In the genomic region with DNA sequence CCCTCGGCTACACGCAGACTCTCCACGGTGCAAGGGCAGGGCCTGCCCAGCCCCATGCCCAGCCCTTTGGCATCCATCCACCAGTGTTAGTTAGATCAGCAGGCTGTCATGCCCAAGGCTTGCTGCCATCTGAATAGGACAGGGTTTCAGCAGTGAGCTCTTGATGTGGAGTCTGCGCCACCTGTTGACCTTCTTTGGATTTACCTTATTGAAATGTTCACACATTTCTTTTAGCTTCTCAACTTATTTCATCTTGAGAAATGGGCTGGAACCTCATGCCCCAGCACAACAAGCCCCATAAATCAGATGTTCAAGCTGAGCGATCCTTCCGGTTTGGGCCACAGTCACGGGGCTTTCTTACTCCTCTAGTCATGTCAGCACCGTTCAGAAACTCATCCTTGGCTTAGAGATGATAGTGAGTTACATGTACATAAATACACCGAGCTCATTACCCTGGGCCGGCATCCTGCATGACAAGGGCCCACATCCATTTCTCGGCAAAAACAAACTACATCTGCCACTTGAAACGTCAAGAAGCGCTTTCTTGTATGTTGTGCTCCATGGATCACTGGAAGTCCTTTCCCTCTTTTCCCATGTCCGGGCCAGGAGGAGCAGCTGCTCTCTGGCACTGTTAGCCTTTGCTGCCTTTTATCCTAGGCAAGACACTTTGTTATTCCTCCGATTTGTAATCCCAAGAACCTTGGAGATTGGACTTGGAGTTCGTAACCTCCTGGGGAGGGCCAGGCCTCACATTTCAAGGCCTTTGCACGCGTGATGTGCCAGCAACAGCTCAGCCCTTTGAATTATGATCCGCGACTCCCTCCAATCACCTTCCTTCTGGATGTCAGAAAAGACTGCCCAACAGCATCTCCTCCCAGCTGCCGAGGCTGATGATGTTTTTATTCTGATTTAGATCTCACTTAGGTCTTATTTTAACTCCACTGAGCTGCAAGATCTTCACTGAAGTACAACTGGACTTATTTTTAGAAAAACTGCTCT, we compare ENCODE assay signal across 8 cellular contexts.
DNase-seq lines count a peak whose midpoint lies in the region; ATAC-seq, FAIRE-seq and TF ChIP-seq lines count a peak whose summit lies in the region.

No MANE protein-coding gene starts in this region.

- H3K9ac ChIP-seq in DND-41 (ENCODE audit: low read depth, low read length) (no peak overlapping the region), endothelial cell of umbilical vein (replicated peaks; ENCODE audit: extremely low read depth, insufficient read depth, low read length) (no peak overlapping the region)

- no peak overlapping the region for H3K4me2 ChIP-seq in DND-41 (ENCODE audit: insufficient read depth, low read length)
- H3K4me2 ChIP-seq in PC-9: no peak overlapping the region
- no peak overlapping the region for H3K4me2 ChIP-seq in endothelial cell of umbilical vein (ENCODE audit: insufficient read depth, low read length)

- H3K4me3 ChIP-seq in DND-41 (ENCODE audit: low read depth in 1 of 2, low read length in 2 of 2) (no peak overlapping the region), PC-9 (no peak overlapping the region), endothelial cell of umbilical vein (replicated peaks in 1 of 3; ENCODE audit: insufficient read depth in 1 of 3, low read depth in 1 of 3, low read length in 3 of 3) (no peak overlapping the region)

- TF ChIP-seq POLR2A in endothelial cell of umbilical vein (IDR thresholded peaks at IDR 0.05; ENCODE audit: low read depth, low read length): no peak

- peak; percentile 19 for DNase-seq in DND-41
- DNase-seq in HTR-8/SVneo (ENCODE audit: insufficient read length, low spot score): peak; percentile 53
- peak; percentile 35 to 55 for DNase-seq in PC-9
- DNase-seq in endothelial cell of umbilical vein (ENCODE audit: low read depth, low spot score): peak; percentile 80
- peak; percentile 45 for DNase-seq in mucosa of gallbladder (ENCODE audit: low spot score)

- TF ChIP-seq CTCF in DND-41 (IDR thresholded peaks at IDR 0.05; ENCODE audit: borderline replicate concordance, extremely low read depth, low read length, poor library complexity, severe bottlenecking) (peak; percentile 46), PC-9 (conservative IDR thresholded peaks at IDR 0.05) (peak; percentile 80), endothelial cell of umbilical vein (IDR thresholded peaks at IDR 0.05; ENCODE audit: extremely low read depth in 1 of 2, insufficient read depth in 1 of 2, low read depth in 1 of 2, low read length in 2 of 2) (peak; percentile 49 to 62)

- no peaks in the 10 kb centered on the region for H3K27me3 ChIP-seq in DND-41 (ENCODE audit: insufficient read depth, low read length, poor library complexity)
- H3K27me3 ChIP-seq in PC-9 (ENCODE audit: insufficient read depth, low read depth): no peaks in the 10 kb centered on the region
- H3K27me3 ChIP-seq in endothelial cell of umbilical vein (ENCODE audit: control insufficient read depth in 2 of 2, insufficient read depth in 2 of 2, low read length in 2 of 2): no peaks in the 10 kb centered on the region

- H3K79me2 ChIP-seq in DND-41 (ENCODE audit: insufficient read depth, low read length) (no peaks in the 10 kb centered on the region), PC-9 (ENCODE audit: low read depth) (no peaks in the 10 kb centered on the region), endothelial cell of umbilical vein (ENCODE audit: control insufficient read depth, insufficient read depth, low read length) (peaks cover 58% of the 10 kb centered on the region)

- ATAC-seq in DND-41 (ENCODE audit: insufficient read depth, low read depth): no peak
- no peak for ATAC-seq in HG02798 (IDR thresholded peaks at IDR 0.05; ENCODE audit: poor library complexity, unreplicated experiment)
- ATAC-seq in HG03457 (IDR thresholded peaks at IDR 0.05; ENCODE audit: unreplicated experiment): no peak
- no peak for ATAC-seq in HG02938 (IDR thresholded peaks at IDR 0.05; ENCODE audit: unreplicated experiment)

- intact Hi-C loops in PC-9 (cut with micrococcal nuclease; ENCODE audit: unreplicated experiment) (loop anchor here (1.0 to 10.0 kb wide), 2 partner anchors 239 to 540 kb away; no protein-coding TSS in a partner anchor), endothelial cell of umbilical vein (cut with micrococcal nuclease) (loop anchor here (1.0 kb wide), 3 partner anchors 83 to 540 kb away; no protein-coding TSS in a partner anchor)

- H3K9me3 ChIP-seq in DND-41 (ENCODE audit: insufficient read depth, low read length, severe bottlenecking): no peaks in the 10 kb centered on the region
- H3K9me3 ChIP-seq in PC-9 (ENCODE audit: insufficient read depth, low read depth): no peaks in the 10 kb centered on the region
- H3K9me3 ChIP-seq in endothelial cell of umbilical vein (replicated peaks; ENCODE audit: control insufficient read depth, insufficient read depth, low read length): no peaks in the 10 kb centered on the region

- no peaks in the 10 kb centered on the region for H3K36me3 ChIP-seq in DND-41 (ENCODE audit: insufficient read depth, low read length)
- H3K36me3 ChIP-seq in PC-9 (ENCODE audit: low read depth): no peaks in the 10 kb centered on the region
- peaks cover 0 to 5% of the 10 kb centered on the region in 2 experiments for H3K36me3 ChIP-seq in endothelial cell of umbilical vein (ENCODE audit: control insufficient read depth in 2 of 2, extremely low read depth in 1 of 2, insufficient read depth in 2 of 2, low read length in 2 of 2)

- no peak for FAIRE-seq in HTR-8/SVneo (lab: Jason Lieb, UNC)
- peak; percentile 81 for FAIRE-seq in endothelial cell of umbilical vein (lab: Jason Lieb, UNC)

- H2AFZ ChIP-seq in DND-41 (ENCODE audit: low read depth, low read length) (no peak overlapping the region), PC-9 (no peak overlapping the region), endothelial cell of umbilical vein (ENCODE audit: low read depth, low read length) (no peak overlapping the region)

- H3K27ac ChIP-seq in DND-41 (ENCODE audit: low read length): no peak overlapping the region
- no peak overlapping the region for H3K27ac ChIP-seq in PC-9
- no peak overlapping the region for H3K27ac ChIP-seq in endothelial cell of umbilical vein (ENCODE audit: insufficient read depth, low read depth, low read length)

- POLR2A ChIA-PET in PC-9 (lab: Charles Lee; ENCODE audit: unreplicated experiment): interaction anchor here (0.6 to 0.7 kb wide), 2 partner anchors 429 to 514 kb away, joined by 3 to 9 read pairs; no protein-coding TSS in a partner anchor
- POLR2A ChIA-PET in endothelial cell of umbilical vein (lab: Charles Lee): interaction anchor here (1.5 kb wide), 1 partner anchor 93 kb away, joined by 6 read pairs; no protein-coding TSS in a partner anchor

- H4K20me1 ChIP-seq in DND-41 (ENCODE audit: insufficient read depth, low read length) (no peaks in the 10 kb centered on the region), PC-9 (ENCODE audit: insufficient read depth) (peaks cover 4% of the 10 kb centered on the region), endothelial cell of umbilical vein (replicated peaks; ENCODE audit: control insufficient read depth, extremely low read depth, insufficient read depth, low read length) (no peaks in the 10 kb centered on the region)

- dilution Hi-C loops in endothelial cell of umbilical vein (cut with MboI; ENCODE audit: extremely low pct_ligation_motif_present, low sequenced_read_pairs): no loop called here

- no peaks in the 10 kb centered on the region for H3K9me2 ChIP-seq in PC-9 (ENCODE audit: insufficient read depth)

- H3F3A ChIP-seq in PC-9 (ENCODE audit: insufficient read depth, low read depth): peaks cover 12% of the 10 kb centered on the region; the same call in 1 of the 2 replicates

- CTCF ChIA-PET in PC-9 (lab: Charles Lee): interaction anchor here (0.5 to 1.5 kb wide), 10 partner anchors 93 to 550 kb away, joined by 3 to 25 read pairs (median 4); no protein-coding TSS in a partner anchor
- CTCF ChIA-PET in endothelial cell of umbilical vein (lab: Charles Lee): interaction anchor here (0.6 to 9.5 kb wide), 50 partner anchors 9 to 541 kb away, joined by 3 to 640 read pairs (median 5); partner anchors contain the start of genes PARVB, PNPLA3 and SAMM50

- BruUV-seq in PC-9 (replicated peaks; lab: Mats Ljungman, UMichigan) (no TSS peak), endothelial cell of umbilical vein (replicated peaks; lab: Mats Ljungman, UMichigan) (no TSS peak)

- H3K4me1 ChIP-seq in DND-41 (ENCODE audit: insufficient read depth, low read length): no peaks in the 10 kb centered on the region
- H3K4me1 ChIP-seq in PC-9 (replicated peaks; ENCODE audit: insufficient read depth): no peaks in the 10 kb centered on the region
- H3K4me1 ChIP-seq in endothelial cell of umbilical vein (ENCODE audit: control insufficient read depth, extremely low read depth, insufficient read depth, low read length): peaks cover 3% of the 10 kb centered on the region

- no peaks in the 10 kb centered on the region for H3K9me1 ChIP-seq in endothelial cell of umbilical vein (replicated peaks; ENCODE audit: control insufficient read depth, extremely low read depth, insufficient read depth, low read length)

TF ChIP-seq in endothelial cell of umbilical vein, 7 proteins besides CTCF, POLR2A, EP300 and RAD21:
- TF ChIP-seq MYC (IDR thresholded peaks at IDR 0.05; ENCODE audit: low read depth, low read length): no peak
- no peak for TF ChIP-seq MAX (IDR thresholded peaks at IDR 0.05; ENCODE audit: insufficient read depth, insufficient read length)
- TF ChIP-seq JUN (IDR thresholded peaks at IDR 0.05; ENCODE audit: borderline replicate concordance, insufficient read depth, insufficient read length, low read depth): no peak
- no peak for TF ChIP-seq EZH2 (IDR thresholded peaks at IDR 0.05; ENCODE audit: borderline replicate concordance, low read depth, low read length, severe bottlenecking)
- TF ChIP-seq POLR2AphosphoS5 (IDR thresholded peaks at IDR 0.05; ENCODE audit: insufficient read depth, low read depth, low read length): no peak
- TF ChIP-seq FOS (IDR thresholded peaks at IDR 0.05; ENCODE audit: borderline replicate concordance, insufficient read depth, low read length): no peak
- no peak for TF ChIP-seq GATA2 (IDR thresholded peaks at IDR 0.05; ENCODE audit: insufficient read depth, insufficient read length, low read depth, low read length)

Comparison
In these comparisons a context has a peak if more than half of its experiments do, and no peak if none do; other contexts are left out.
1. DNase-seq: peak in every context shown above with its lines; median percentile 80 in endothelial cell of umbilical vein; 53 in HTR-8/SVneo; 45 in PC-9; 45 in mucosa of gallbladder; 19 in DND-41.